ENCODE assay signal across 13 cellular contexts in the genomic region with DNA sequence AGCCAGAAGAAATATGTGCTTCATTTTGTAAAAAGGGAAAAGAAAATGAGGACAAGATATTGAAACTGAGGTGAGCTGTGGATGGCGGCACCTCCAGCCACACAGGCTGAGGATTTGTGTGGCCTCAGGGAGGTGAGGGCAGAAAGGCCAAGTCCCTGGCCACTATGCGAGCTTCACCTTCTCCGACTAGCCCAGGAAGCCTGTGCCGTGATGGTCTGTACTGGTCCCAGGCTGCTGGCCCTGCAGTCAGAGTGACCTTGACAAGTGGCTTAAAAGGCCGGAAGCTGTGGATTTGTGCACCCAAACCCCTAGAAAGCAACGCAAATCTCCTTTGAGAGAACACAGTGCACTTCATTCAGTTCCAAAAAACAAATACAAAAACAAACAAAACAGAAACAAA. TPM values are rescaled to one million over a fixed set of nuclear protein-coding genes. Genes with fewer than 3 reads are reported as not detected.
DNase-seq lines count a peak whose midpoint lies in the region; ATAC-seq and TF ChIP-seq lines count a peak whose summit lies in the region.
"Had no signal": no experiment of that assay in that cellular context is flagged by ENCODE, and none has a peak within 500 bp of the region (broad histone marks: within the 10 kb centered on the region; RNA-seq: fewer than 3 reads in every experiment).

No MANE protein-coding gene starts in this region.

- peak overlapping the region; percentile 90 for H3K4me3 Mint-ChIP-seq in T-helper 2 cell treated with Interferon-gamma antibody and Interleukin-4, amounts not matched to agents 5 μg/mL and 100 μg/mL, for 36 hours
- H3K4me3 Mint-ChIP-seq in nephron = peak overlapping the region in 2 of 3 experiments; percentile 85 to 87

- no peaks in the 10 kb centered on the region for H3K9me3 ChIP-seq in mammary epithelial cell (replicated peaks; ENCODE audit: insufficient read depth, low read length)
- no peaks in the 10 kb centered on the region for H3K9me3 ChIP-seq in thyroid gland
- H3K9me3 ChIP-seq: right lobe of liver had no signal

- peaks cover 4% of the 10 kb centered on the region for H3K4me1 Mint-ChIP-seq in T-helper 2 cell treated with Interferon-gamma antibody and Interleukin-4, amounts not matched to agents 5 μg/mL and 100 μg/mL, for 36 hours (ENCODE audit: low read depth)
- peaks cover 16% of the 10 kb centered on the region for H3K4me1 Mint-ChIP-seq in nephron

- in situ Hi-C loops in mammary epithelial cell (cut with MboI; ENCODE audit: low sequenced_read_pairs in 2 of 2) (no loop called here), GM13976 (cut with MboI; ENCODE audit: low sequenced_read_pairs, unreplicated experiment) (no loop called here)

- H3K4me1 ChIP-seq in mammary epithelial cell (ENCODE audit: insufficient read depth, low read length) = peaks cover 6% of the 10 kb centered on the region
- H3K4me1 ChIP-seq in thyroid gland = peaks cover 0 to 4% of the 10 kb centered on the region in 2 donors
- H3K4me1 ChIP-seq: right lobe of liver had no signal

- 79% methylated on average over 6 of the region's 6 CpGs for WGBS in mammary epithelial cell (ENCODE audit: low coverage, missing lambda C conversion rate)
- WGBS in thyroid gland, 2 donors = 78 to 88% methylated on average over 6 of the region's 6 CpGs

- peak overlapping the region; percentile 82 for H3K4me2 ChIP-seq in mammary epithelial cell (ENCODE audit: insufficient read depth, low read depth, low read length)

- H2AFZ ChIP-seq in mammary epithelial cell (ENCODE audit: low read depth, low read length) = no peak overlapping the region

- no peaks in the 10 kb centered on the region for H3K27me3 Mint-ChIP-seq in T-helper 2 cell treated with Interferon-gamma antibody and Interleukin-4, amounts not matched to agents 5 μg/mL and 100 μg/mL, for 36 hours (ENCODE audit: low read depth)
- no peaks in the 10 kb centered on the region for H3K27me3 Mint-ChIP-seq in nephron (ENCODE audit: low read depth)
- H3K27me3 Mint-ChIP-seq: activated CD4-positive, alpha-beta memory T cell treated with anti-CD3 and anti-CD28 coated beads, Interleukin-2, amount 10 ng/mL, durations not matched to agents 7 days and 5 days had no signal

- H3K79me2 ChIP-seq in mammary epithelial cell (ENCODE audit: insufficient read depth, low read length) = peaks cover 2% of the 10 kb centered on the region

- H3K36me3 Mint-ChIP-seq in T-helper 2 cell treated with Interferon-gamma antibody and Interleukin-4, amounts not matched to agents 5 μg/mL and 100 μg/mL, for 36 hours (ENCODE audit: low read depth) = peaks cover 2% of the 10 kb centered on the region
- peaks cover 44% of the 10 kb centered on the region for H3K36me3 Mint-ChIP-seq in nephron (ENCODE audit: low read depth)

- intact Hi-C loops in mammary epithelial cell (cut with micrococcal nuclease) (loop anchor here (2.0 kb wide), 1 partner anchor 697 kb away; no protein-coding TSS in a partner anchor), thyroid gland (cut with DNase I) (no loop called here)

- no TSS peak for BruUV-seq in mammary epithelial cell (replicated peaks; lab: Mats Ljungman, UMichigan)

- no peak for TF ChIP-seq POLR2A in thyroid gland (IDR thresholded peaks at IDR 0.05)

- CTCF ChIA-PET in mammary epithelial cell (lab: Charles Lee; ENCODE audit: low non-redundant PET) = no interaction called here

- no peaks in the 10 kb centered on the region for H3K27me3 ChIP-seq in mammary epithelial cell (ENCODE audit: insufficient read depth, low read length)
- no peaks in the 10 kb centered on the region for H3K27me3 ChIP-seq in thyroid gland
- H3K27me3 ChIP-seq: right lobe of liver had no signal

- H3K36me3 ChIP-seq in mammary epithelial cell (ENCODE audit: insufficient read depth, low read length) (peaks cover 4% of the 10 kb centered on the region), thyroid gland (peaks cover 0 to 12% of the 10 kb centered on the region in 2 donors)
- H3K36me3 ChIP-seq: right lobe of liver had no signal

- ATAC-seq in GM19023 (IDR thresholded peaks at IDR 0.05; ENCODE audit: unreplicated experiment) = no peak

- no peak for DNase-seq in T-helper 2 cell treated with Interferon-gamma antibody and Interleukin-4, amounts not matched to agents 5 μg/mL and 100 μg/mL, for 36 hours (ENCODE audit: low spot score)
- DNase-seq in T-helper 2 cell = no peak
- no peak for DNase-seq in mammary epithelial cell
- DNase-seq in thyroid gland = no peak
- no peak for DNase-seq in GM13976 (ENCODE audit: low spot score)
- DNase-seq in hypothalamus (lab: John Stamatoyannopoulos, UW) = no peak
- DNase-seq: activated CD4-positive, alpha-beta memory T cell treated with anti-CD3 and anti-CD28 coated beads, Interleukin-2, amount 10 ng/mL, durations not matched to agents 7 days and 5 days; activated naive CD4-positive, alpha-beta T cell treated with Interleukin-2 at 50 U/mL for 16 hours; NCI-H1417; NCI-H510A; right lobe of liver had no signal

- no peak overlapping the region for H3K27ac Mint-ChIP-seq in T-helper 2 cell treated with Interferon-gamma antibody and Interleukin-4, amounts not matched to agents 5 μg/mL and 100 μg/mL, for 36 hours
- peak overlapping the region in 1 of 3 experiments; percentile 85 for H3K27ac Mint-ChIP-seq in nephron

- no peaks in the 10 kb centered on the region for H3K9me3 Mint-ChIP-seq in T-helper 2 cell treated with Interferon-gamma antibody and Interleukin-4, amounts not matched to agents 5 μg/mL and 100 μg/mL, for 36 hours
- no peaks in the 10 kb centered on the region for H3K9me3 Mint-ChIP-seq in nephron
- H3K9me3 Mint-ChIP-seq: activated CD4-positive, alpha-beta memory T cell treated with anti-CD3 and anti-CD28 coated beads, Interleukin-2, amount 10 ng/mL, durations not matched to agents 7 days and 5 days had no signal

- H3K9ac ChIP-seq in mammary epithelial cell (ENCODE audit: insufficient read depth, low read length) = no peak overlapping the region

- no peak overlapping the region for H3K27ac ChIP-seq in mammary epithelial cell (ENCODE audit: insufficient read depth, low read depth, low read length)
- H3K27ac ChIP-seq in thyroid gland = peak overlapping the region in 2 of 3 donors; percentile 59 to 83

- no peak overlapping the region for H3K4me3 ChIP-seq in mammary epithelial cell (replicated peaks in 1 of 3; ENCODE audit: insufficient read depth in 1 of 3, low read depth in 2 of 3, low read length in 3 of 3)
- no peak overlapping the region for H3K4me3 ChIP-seq in thyroid gland (replicated peaks in 1 of 3)

- H4K20me1 ChIP-seq in mammary epithelial cell (ENCODE audit: insufficient read depth, low read length) = no peaks in the 10 kb centered on the region

- dilution Hi-C loops in mammary epithelial cell (cut with HindIII; ENCODE audit: low sequenced_read_pairs) = no loop called here

- TF ChIP-seq CTCF in mammary epithelial cell (conservative IDR thresholded peaks at IDR 0.05 in 1 of 2, IDR thresholded peaks at IDR 0.05 in 1 of 2; ENCODE audit: extremely low read depth in 1 of 2, insufficient read depth in 1 of 2, low read depth in 1 of 2, low read length in 2 of 2) (no peak), nephron (IDR thresholded peaks at IDR 0.05; ENCODE audit: unreplicated experiment in 3 of 3) (no peak), thyroid gland (IDR thresholded peaks at IDR 0.05) (no peak), GM13976 (IDR thresholded peaks at IDR 0.05; ENCODE audit: borderline replicate concordance, control extremely low read depth, extremely low read depth, insufficient read depth, missing control alignments) (no peak)

RNA-seq across cellular contexts. Expression of a gene that starts 48.1 kb away (rescaled TPM):
- 10 to 100 TPM; 21.7 to 50.2 TPM for total RNA-seq in mammary epithelial cell
- polyA plus RNA-seq in mammary epithelial cell = 17.6 TPM
- 40.8 TPM for polyA minus RNA-seq in mammary epithelial cell
- total RNA-seq in thyroid gland = 10 to 100 TPM; 48.9 to 74.6 (median 51.8) TPM

RNA-seq across cellular contexts. Expression of a gene that starts 48.2 kb away (rescaled TPM):
- 10 to 100 TPM; 22.0 to 26.0 TPM for total RNA-seq in mammary epithelial cell
- 8.4 TPM for polyA plus RNA-seq in mammary epithelial cell
- 2.6 TPM for polyA minus RNA-seq in mammary epithelial cell
- total RNA-seq in thyroid gland = 10 to 100 TPM; 19.8 to 32.1 (median 29.3) TPM
